ENCODE assay signal across 32 cellular contexts in genomic region chr4:152390216-152390615, GRCh38.
"Had no signal": no experiment of that assay in that cellular context is flagged by ENCODE, and none has a peak within 500 bp of the region (broad histone marks: within the 10 kb centered on the region; RNA-seq: fewer than 3 reads in every experiment).

No MANE protein-coding gene starts in this region.

- FAIRE-seq: astrocyte, bronchial epithelial cell had no signal

- H3K9me3 Mint-ChIP-seq: activated B cell treated with CpG ODN at 0.5 μM for 24 hours; activated CD8-positive, alpha-beta T cell treated with anti-CD3 and anti-CD28 coated beads for 36 hours; central memory CD8-positive, alpha-beta T cell; dendritic cell treated with granulocyte-macrophage colony-stimulating factor and Interleukin-4, amounts not matched to agents 40 ng/mL and 50 ng/mL, for 4 days; endodermal cell; T-helper 2 cell treated with Interferon-gamma antibody and Interleukin-4, amounts not matched to agents 5 μg/mL and 100 μg/mL, for 36 hours had no signal

- H3K4me3 ChIP-seq: coronary artery, dorsolateral prefrontal cortex had no signal

- H3K4me1 Mint-ChIP-seq: endodermal cell had no signal

- H3K27me3 Mint-ChIP-seq: activated B cell treated with CpG ODN at 0.5 μM for 24 hours; activated CD8-positive, alpha-beta T cell treated with anti-CD3 and anti-CD28 coated beads for 36 hours; activated naive CD8-positive, alpha-beta T cell; central memory CD8-positive, alpha-beta T cell; dendritic cell treated with granulocyte-macrophage colony-stimulating factor and Interleukin-4, amounts not matched to agents 40 ng/mL and 50 ng/mL, for 4 days; T-helper 17 cell had no signal

- H3K27ac Mint-ChIP-seq: activated B cell treated with CpG ODN at 0.5 μM for 24 hours; activated CD8-positive, alpha-beta T cell treated with anti-CD3 and anti-CD28 coated beads for 36 hours; activated naive CD8-positive, alpha-beta T cell; dendritic cell treated with granulocyte-macrophage colony-stimulating factor and Interleukin-4, amounts not matched to agents 40 ng/mL and 50 ng/mL, for 4 days; endodermal cell; T-helper 17 cell; T-helper 2 cell treated with Interferon-gamma antibody and Interleukin-4, amounts not matched to agents 5 μg/mL and 100 μg/mL, for 36 hours had no signal

- DNase-seq: activated B cell treated with CpG ODN at 0.5 μM for 24 hours; activated CD4-positive, alpha-beta T cell treated with anti-CD3 and anti-CD28 coated beads for 48 hours; activated CD4-positive, alpha-beta T cell treated with anti-CD3 and anti-CD28 coated beads, Interleukin-2, amount 50 U/mL, for 1 hour; activated CD4-positive, alpha-beta T cell treated with anti-CD3 and anti-CD28 coated beads, Interleukin-2, amount 50 U/mL, for 48 hours; activated CD8-positive, alpha-beta memory T cell treated with anti-CD3 and anti-CD28 coated beads for 24 hours; activated CD8-positive, alpha-beta T cell treated with anti-CD3 and anti-CD28 coated beads for 36 hours; activated effector memory CD4-positive, alpha-beta T cell treated with Interleukin-2 at 50 U/mL for 16 hours; activated gamma-delta T cell treated with Interleukin-2 at 50 U/mL for 16 hours; activated naive CD4-positive, alpha-beta T cell treated with anti-CD3 and anti-CD28 coated beads, Interleukin-2, amount 50 U/mL, for 16 hours; activated naive CD4-positive, alpha-beta T cell treated with Interleukin-2 at 50 U/mL for 16 hours; activated T-cell treated with anti-CD3 and anti-CD28 coated beads, Interleukin-2, amount 50 U/mL, for 48 hours; amniotic stem cell; anterior cingulate cortex; brain microvascular endothelial cell; dorsolateral prefrontal cortex; effector memory CD4-positive, alpha-beta T cell; endodermal cell; foreskin fibroblast; head of caudate nucleus; T-helper 1 cell; T-helper 17 cell; T1000; WERI-Rb-1 had no signal

- H3K4me3 Mint-ChIP-seq: activated B cell treated with CpG ODN at 0.5 μM for 24 hours; activated CD8-positive, alpha-beta T cell treated with anti-CD3 and anti-CD28 coated beads for 36 hours; activated naive CD8-positive, alpha-beta T cell; central memory CD8-positive, alpha-beta T cell; dendritic cell treated with granulocyte-macrophage colony-stimulating factor and Interleukin-4, amounts not matched to agents 40 ng/mL and 50 ng/mL, for 4 days; endodermal cell; T-helper 17 cell; T-helper 2 cell treated with Interferon-gamma antibody and Interleukin-4, amounts not matched to agents 5 μg/mL and 100 μg/mL, for 36 hours had no signal

- ATAC-seq: activated CD4-positive, CD25-positive, alpha-beta regulatory T cell treated with anti-CD3 and anti-CD28 coated beads, Interleukin-2, amount 50 U/mL, for 24 hours; activated CD8-positive, alpha-beta T cell treated with anti-CD3 and anti-CD28 coated beads for 36 hours; esophagus mucosa; T-helper 17 cell had no signal
